24 cellular contexts compared by ENCODE assay signal in genomic region chr7:82455295-82455694, GRCh38.
"Had no signal": no experiment of that assay in that cellular context is flagged by ENCODE, and none has a peak within 500 bp of the region (broad histone marks: within the 10 kb centered on the region; RNA-seq: fewer than 3 reads in every experiment).

No MANE protein-coding gene starts in this region.

- H3K27me3 Mint-ChIP-seq: effector memory CD8-positive, alpha-beta T cell had no signal

- H3K4me3 Mint-ChIP-seq: dendritic cell treated with granulocyte-macrophage colony-stimulating factor and Interleukin-4, amounts not matched to agents 40 ng/mL and 50 ng/mL, for 4 days; effector memory CD8-positive, alpha-beta T cell; endodermal cell had no signal

- H3K27ac Mint-ChIP-seq: dendritic cell treated with granulocyte-macrophage colony-stimulating factor and Interleukin-4, amounts not matched to agents 40 ng/mL and 50 ng/mL, for 4 days; effector memory CD8-positive, alpha-beta T cell; endodermal cell had no signal

- H3K9me3 ChIP-seq: colonic mucosa, esophagus muscularis mucosa, esophagus squamous epithelium, gastroesophageal sphincter, heart left ventricle, heart right ventricle had no signal

- H3K27me3 ChIP-seq: colonic mucosa, dorsolateral prefrontal cortex, esophagus muscularis mucosa, esophagus squamous epithelium, gastroesophageal sphincter, heart left ventricle, heart right ventricle had no signal

- H3K4me1 ChIP-seq: colonic mucosa, esophagus squamous epithelium, foreskin keratinocyte, gastroesophageal sphincter, heart left ventricle, heart right ventricle had no signal

- DNase-seq: colonic mucosa; cortex of kidney; dermis blood vessel endothelial cell; dorsolateral prefrontal cortex; effector CD4-positive, alpha-beta T cell; effector CD8-positive, alpha-beta T cell; effector memory CD4-positive, alpha-beta T cell; effector memory CD8-positive, alpha-beta T cell; endodermal cell; erythroblast; esophagus squamous epithelium; foreskin fibroblast; foreskin keratinocyte; foreskin melanocyte; glutamatergic neuron; head of caudate nucleus; heart left ventricle; heart right ventricle had no signal

- H3K27ac ChIP-seq: colonic mucosa, coronary artery, dorsolateral prefrontal cortex, epithelial cell of prostate, esophagus muscularis mucosa, esophagus squamous epithelium, foreskin keratinocyte, gastroesophageal sphincter, heart left ventricle, heart right ventricle had no signal

- ATAC-seq: effector memory CD8-positive, alpha-beta T cell; esophagus mucosa; foreskin keratinocyte; gastroesophageal sphincter; heart right ventricle had no signal

- H3K9me3 Mint-ChIP-seq: dendritic cell treated with granulocyte-macrophage colony-stimulating factor and Interleukin-4, amounts not matched to agents 40 ng/mL and 50 ng/mL, for 4 days had no signal

- H3K4me3 ChIP-seq: colonic mucosa, coronary artery, dorsolateral prefrontal cortex, esophagus muscularis mucosa, esophagus squamous epithelium, gastroesophageal sphincter, heart left ventricle, heart right ventricle had no signal

- H3K36me3 ChIP-seq: colonic mucosa, esophagus muscularis mucosa, esophagus squamous epithelium, gastroesophageal sphincter, heart left ventricle, heart right ventricle had no signal
